14 cellular contexts compared by ENCODE assay signal in the genomic region with DNA sequence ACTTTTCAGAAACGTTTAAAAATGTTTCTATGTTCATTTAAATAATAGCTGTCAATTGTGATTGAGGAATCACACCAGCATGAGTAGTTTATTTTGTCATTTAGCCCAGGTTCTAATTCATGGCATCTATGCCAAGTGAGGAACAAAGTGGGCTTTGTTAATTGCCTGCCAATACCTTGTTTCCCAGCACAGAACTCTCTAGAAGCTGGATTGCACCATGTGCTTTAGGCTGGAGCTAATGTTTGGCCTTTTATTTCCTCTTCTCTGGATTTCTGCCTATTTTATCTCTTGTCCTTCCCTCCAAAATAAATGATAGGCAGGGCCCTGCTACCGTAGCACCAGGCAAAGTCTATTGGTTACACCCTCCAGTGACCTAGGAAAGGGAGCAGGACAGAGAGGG.
DNase-seq lines count a peak whose midpoint lies in the region; ATAC-seq and TF ChIP-seq lines count a peak whose summit lies in the region.
"Had no signal": no experiment of that assay in that cellular context is flagged by ENCODE, and none has a peak within 500 bp of the region (broad histone marks: within the 10 kb centered on the region; RNA-seq: fewer than 3 reads in every experiment).

No MANE protein-coding gene starts in this region.

- intact Hi-C loops in right cardiac atrium (cut with DNase I), result no loop called here
- intact Hi-C loops in heart right ventricle (cut with DNase I), result no loop called here
- intact Hi-C loops in uterus (cut with DNase I; ENCODE audit: low total_unique reads), result no loop called here

- H3K36me3 ChIP-seq in heart right ventricle, result no peaks in the 10 kb centered on the region
- H3K36me3 ChIP-seq in effector memory CD4-positive, alpha-beta T cell (ENCODE audit: control insufficient read depth, insufficient read depth, low read length), result no peaks in the 10 kb centered on the region
- no peaks in the 10 kb centered on the region for H3K36me3 ChIP-seq in uterus

- no peak for TF ChIP-seq POLR2A in uterus (IDR thresholded peaks at IDR 0.05)

- peak; percentile 65 to 67 for ATAC-seq in right cardiac atrium
- ATAC-seq in heart right ventricle, result no peak
- ATAC-seq in GM21576 (IDR thresholded peaks at IDR 0.05; ENCODE audit: unreplicated experiment), result no peak

- H3K4me3 ChIP-seq in right cardiac atrium (ENCODE audit: low read length) (no peak overlapping the region), heart right ventricle (no peak overlapping the region), uterus (no peak overlapping the region)
- H3K4me3 ChIP-seq in effector memory CD4-positive, alpha-beta T cell (ENCODE audit: insufficient read depth, low read depth, low read length, poor library complexity, severe bottlenecking), result no peak overlapping the region

- H3K27ac ChIP-seq in right cardiac atrium (ENCODE audit: low read length) (no peak overlapping the region), heart right ventricle (no peak overlapping the region), uterus (no peak overlapping the region)
- H3K27ac ChIP-seq in effector memory CD4-positive, alpha-beta T cell (ENCODE audit: insufficient read depth, low read length, poor library complexity, severe bottlenecking), result no peak overlapping the region

- no peak for TF ChIP-seq CTCF in heart right ventricle (IDR thresholded peaks at IDR 0.05)
- TF ChIP-seq CTCF in uterus (IDR thresholded peaks at IDR 0.05), result no peak

- WGBS in right cardiac atrium, result 48% methylated on average over 2 of the region's 2 CpGs
- WGBS in heart right ventricle, 2 donors, result 69 to 70% methylated on average over 2 of the region's 2 CpGs

- no peaks in the 10 kb centered on the region for H3K27me3 ChIP-seq in right cardiac atrium (ENCODE audit: control insufficient read depth, insufficient read depth)
- peaks cover 0 to 3% (median 0%) of the 10 kb centered on the region in 7 donors for H3K27me3 ChIP-seq in heart right ventricle
- no peaks in the 10 kb centered on the region for H3K27me3 ChIP-seq in effector memory CD4-positive, alpha-beta T cell (replicated peaks; ENCODE audit: control insufficient read depth, insufficient read depth, low read length, poor library complexity, severe bottlenecking)
- H3K27me3 ChIP-seq in uterus, result no peaks in the 10 kb centered on the region

- DNase-seq in right cardiac atrium (no peak), heart right ventricle (no peak), SK-MEL-5 (ENCODE audit: low read depth, low spot score) (peak; percentile 30), medulla oblongata (ENCODE audit: extremely low spot score) (peak; percentile 23), activated gamma-delta T cell treated with Interleukin-2 at 50 U/mL for 16 hours (no peak), uterus (no peak)
- DNase-seq in effector memory CD4-positive, alpha-beta T cell, result no peak
- DNase-seq: 8988T; CD8-positive, alpha-beta memory T cell; DMS53; GF-D8; GOT3; H9 had no signal

- no peaks in the 10 kb centered on the region for H3K4me1 ChIP-seq in right cardiac atrium (ENCODE audit: control insufficient read depth, insufficient read depth, low read length)
- no peaks in the 10 kb centered on the region for H3K4me1 ChIP-seq in heart right ventricle
- no peaks in the 10 kb centered on the region for H3K4me1 ChIP-seq in effector memory CD4-positive, alpha-beta T cell (ENCODE audit: control insufficient read depth, insufficient read depth, low read length, poor library complexity, severe bottlenecking)
- no peaks in the 10 kb centered on the region for H3K4me1 ChIP-seq in uterus

- in situ Hi-C loops in SK-MEL-5 (cut with HindIII; ENCODE audit: low pct_unique_long_range_greater_than_20kb, low sequenced_read_pairs), result no loop called here

- no peaks in the 10 kb centered on the region for H3K9me3 ChIP-seq in right cardiac atrium (ENCODE audit: control insufficient read depth, low read length)
- no peaks in the 10 kb centered on the region for H3K9me3 ChIP-seq in heart right ventricle
- no peaks in the 10 kb centered on the region for H3K9me3 ChIP-seq in effector memory CD4-positive, alpha-beta T cell (ENCODE audit: control insufficient read depth, low read length)
- no peaks in the 10 kb centered on the region for H3K9me3 ChIP-seq in uterus

Comparison
In these comparisons a context has a peak if more than half of its experiments do, and no peak if none do; other contexts are left out.
1. ATAC-seq: peak in right cardiac atrium (2 of 2); none in heart right ventricle (0 of 8) and GM21576 (single experiment).
2. DNase-seq: peak in SK-MEL-5 (single experiment) and medulla oblongata (single experiment); none in right cardiac atrium (0 of 3), heart right ventricle (0 of 2), activated gamma-delta T cell treated with Interleukin-2 at 50 U/mL for 16 hours (single experiment), effector memory CD4-positive, alpha-beta T cell (0 of 3) and uterus (0 of 2).